ENCODE assay signal across 8 cellular contexts in genomic region chr12:95918194-95918993, GRCh38. TPM values are rescaled to one million over a fixed set of nuclear protein-coding genes. Genes with fewer than 3 reads are reported as not detected.
A peak's percentile ranks its signal among the peaks of the same experiment; 100 is the strongest.
DNase-seq lines count a peak whose midpoint lies in the region; ATAC-seq and FAIRE-seq lines count a peak whose summit lies in the region.

No MANE protein-coding gene starts in this region.

- H3K9me3 Mint-ChIP-seq in CD8-positive, alpha-beta memory T cell, result no peaks in the 10 kb centered on the region

- H3K4me3 Mint-ChIP-seq in CD8-positive, alpha-beta memory T cell, result no peak overlapping the region

- no peak overlapping the region for H3K4me2 ChIP-seq in neuronal stem cell (ENCODE audit: insufficient read depth, low read length, poor library complexity, severe bottlenecking)

- H4K8ac ChIP-seq in neuronal stem cell (ENCODE audit: low read depth, low read length), result no peak overlapping the region

- peak; percentile 80 for FAIRE-seq in GM19239 (lab: Jason Lieb, UNC)

- peaks cover 3% of the 10 kb centered on the region in 2 donors for H3K27me3 Mint-ChIP-seq in CD8-positive, alpha-beta memory T cell

- H3K9me3 ChIP-seq in CD8-positive, alpha-beta memory T cell (ENCODE audit: low read length), result no peaks in the 10 kb centered on the region
- H3K9me3 ChIP-seq in neuronal stem cell (replicated peaks in 1 of 2; ENCODE audit: control insufficient read depth in 2 of 2, insufficient read depth in 1 of 2, low read depth in 1 of 2, low read length in 2 of 2), result no peaks in the 10 kb centered on the region

- no peak overlapping the region for H4K91ac ChIP-seq in neuronal stem cell (ENCODE audit: low read depth, low read length, poor library complexity)

- no peak overlapping the region for H2BK12ac ChIP-seq in neuronal stem cell (ENCODE audit: low read length)

- H3K18ac ChIP-seq in neuronal stem cell (ENCODE audit: low read length), result no peak overlapping the region

- H3K36me3 Mint-ChIP-seq in CD8-positive, alpha-beta memory T cell, result peaks cover 0 to 3% (median 0%) of the 10 kb centered on the region in 3 donors

- CTCF ChIA-PET in CD8-positive, alpha-beta memory T cell (lab: Charles Lee), result interaction anchor here (0.7 to 3.9 kb wide), 8 partner anchors 14 to 84 kb away, joined by 3 to 59 read pairs (median 7); partner anchors contain the start of genes AMDHD1 and CCDC38

- H3K23ac ChIP-seq in neuronal stem cell (ENCODE audit: low read depth, low read length, poor library complexity), result no peak overlapping the region

- H2AK5ac ChIP-seq in neuronal stem cell (ENCODE audit: low read depth, low read length), result no peak overlapping the region

- H3K27me3 ChIP-seq in CD8-positive, alpha-beta memory T cell (ENCODE audit: insufficient read depth, low read length, poor library complexity, severe bottlenecking), result no peaks in the 10 kb centered on the region
- H3K27me3 ChIP-seq in neuronal stem cell (ENCODE audit: control insufficient read depth in 3 of 3, insufficient read depth in 3 of 3, low read depth in 1 of 3, low read length in 3 of 3), result peaks cover 0 to 10% (median 0%) of the 10 kb centered on the region in 3 experiments

- POLR2A ChIA-PET in CD8-positive, alpha-beta memory T cell (lab: Charles Lee), result interaction anchor here (1.0 kb wide), 1 partner anchor 80 kb away, joined by 4 read pairs; no protein-coding TSS in a partner anchor

- ATAC-seq in HG03520 (IDR thresholded peaks at IDR 0.05; ENCODE audit: unreplicated experiment), result peak; percentile 82

- no peak overlapping the region for H2BK120ac ChIP-seq in neuronal stem cell (ENCODE audit: low read depth, low read length)

- no peaks in the 10 kb centered on the region for H3K4me1 ChIP-seq in CD8-positive, alpha-beta memory T cell (ENCODE audit: insufficient read depth, low read length)
- H3K4me1 ChIP-seq in neuronal stem cell (ENCODE audit: control insufficient read depth in 2 of 2, insufficient read depth in 1 of 2, low read depth in 1 of 2, low read length in 2 of 2), result no peaks in the 10 kb centered on the region

- no peak overlapping the region for H2BK5ac ChIP-seq in neuronal stem cell (ENCODE audit: low read length)

- no peak overlapping the region for H3K14ac ChIP-seq in neuronal stem cell (ENCODE audit: low read length)

- no peaks in the 10 kb centered on the region for H3K36me3 ChIP-seq in CD8-positive, alpha-beta memory T cell (ENCODE audit: insufficient read depth, low read length)
- H3K36me3 ChIP-seq in neuronal stem cell (replicated peaks in 1 of 2; ENCODE audit: control insufficient read depth in 2 of 2, insufficient read depth in 2 of 2, low read length in 2 of 2), result no peaks in the 10 kb centered on the region

- no peak overlapping the region for H2AFZ ChIP-seq in neuronal stem cell (ENCODE audit: low read length)

- no peak overlapping the region for H3K27ac Mint-ChIP-seq in CD8-positive, alpha-beta memory T cell

- peak in 4 of 5 donors; percentile 16 to 63 (median 51) for DNase-seq in CD8-positive, alpha-beta memory T cell
- DNase-seq in GM19239 (ENCODE audit: insufficient read length, low spot score), result peak; percentile 36
- DNase-seq in NCI-H82 (lab: John Stamatoyannopoulos, UW), result peak; percentile 79
- DNase-seq in activated T-cell treated with anti-CD3 and anti-CD28 coated beads for 1 hour (ENCODE audit: low read depth), result peak; percentile 19
- peak; percentile 58 for DNase-seq in fibroblast of peridontal ligament (ENCODE audit: extremely low read depth)
- peak; percentile 31 for DNase-seq in neuronal stem cell (ENCODE audit: low spot score)
- no peak for DNase-seq in GOT3 (lab: John Stamatoyannopoulos, UW)

- no peak overlapping the region for H3K4ac ChIP-seq in neuronal stem cell (ENCODE audit: low read length)

- H3K4me1 Mint-ChIP-seq in CD8-positive, alpha-beta memory T cell, result no peaks in the 10 kb centered on the region

- no peak overlapping the region for H3K9ac ChIP-seq in neuronal stem cell (ENCODE audit: low read depth, low read length, poor library complexity)

- WGBS in neuronal stem cell (ENCODE audit: extremely low coverage in 2 of 2, insufficient read length in 2 of 2, insufficient replicate concordance in 1 of 2), 2 donors, result no CpG with 5 or more reads among the region's 7 CpGs

- H3K4me3 ChIP-seq in CD8-positive, alpha-beta memory T cell (ENCODE audit: low read length), result no peak overlapping the region
- H3K4me3 ChIP-seq in neuronal stem cell (ENCODE audit: low read length in 2 of 2), result no peak overlapping the region

- no peaks in the 10 kb centered on the region for H3K79me1 ChIP-seq in neuronal stem cell (ENCODE audit: low read depth, low read length)

- no peak overlapping the region for H3K27ac ChIP-seq in CD8-positive, alpha-beta memory T cell (ENCODE audit: low read depth, low read length)
- H3K27ac ChIP-seq in neuronal stem cell (replicated peaks; ENCODE audit: low read length), result no peak overlapping the region

- no peak overlapping the region for H2BK15ac ChIP-seq in neuronal stem cell (ENCODE audit: low read length)

RNA-seq across cellular contexts. Expression of gene CCDC38, which starts 24.0 kb away (rescaled TPM):
- total RNA-seq in CD8-positive, alpha-beta memory T cell, result under 1 TPM; 0.24 to 0.46 TPM
- not detected for polyA plus RNA-seq in CD8-positive, alpha-beta memory T cell
- polyA plus RNA-seq in neuronal stem cell (2013, experiment 1 of 2), result 0.04 TPM
- 0.06 TPM for polyA plus RNA-seq in neuronal stem cell (2013, experiment 2 of 2)

RNA-seq across cellular contexts. Expression of gene AMDHD1, which starts 24.7 kb away (rescaled TPM):
- 1 to 10 TPM; 2.0 to 2.1 TPM for total RNA-seq in CD8-positive, alpha-beta memory T cell
- polyA plus RNA-seq in CD8-positive, alpha-beta memory T cell, result 0.68 TPM
- 0.46 TPM for polyA plus RNA-seq in neuronal stem cell (2013, experiment 1 of 2)
- 0.62 TPM for polyA plus RNA-seq in neuronal stem cell (2013, experiment 2 of 2)

RNA-seq across cellular contexts. Expression of gene SNRPF, which starts 59.6 kb away (rescaled TPM):
- total RNA-seq in CD8-positive, alpha-beta memory T cell, result 10 to 100 TPM; 45.4 to 49.2 TPM
- 51.0 TPM for polyA plus RNA-seq in CD8-positive, alpha-beta memory T cell
- 137 TPM for polyA plus RNA-seq in neuronal stem cell (2013, experiment 1 of 2)
- polyA plus RNA-seq in neuronal stem cell (2013, experiment 2 of 2), result 142 TPM
